11 cellular contexts compared by ENCODE assay signal in genomic region chr10:103609231-103610082, GRCh38.
"Had no signal": no experiment of that assay in that cellular context is flagged by ENCODE, and none has a peak within 500 bp of the region (broad histone marks: within the 10 kb centered on the region; RNA-seq: fewer than 3 reads in every experiment).

No MANE protein-coding gene starts in this region.

- H3K27ac ChIP-seq: hepatocyte, left lung had no signal

- H3K9me3 ChIP-seq: left lung had no signal

- ATAC-seq: left lung; stimulated activated memory B cell treated with anti-CD40 and anti-IgM and Interleukin-4, amounts not matched to agents 10 μg/mL and 1 μg/mL and 100 μg/mL, for 72 hours had no signal

- H3K79me2 ChIP-seq: hepatocyte had no signal

- H3K4me2 ChIP-seq: hepatocyte had no signal

- H3K27me3 ChIP-seq: hepatocyte, left lung had no signal

- DNase-seq: activated CD4-positive, CD25-positive, alpha-beta regulatory T cell treated with anti-CD3 and anti-CD28 coated beads, Interleukin-2, amount 50 U/mL, for 72 hours; activated naive CD8-positive, alpha-beta T cell treated with anti-CD3 and anti-CD28 coated beads, Interleukin-2, amount 10 ng/mL, durations not matched to agents 7 days and 5 days; aorta; dermis blood vessel endothelial cell; kidney; left lung; stimulated activated CD4-positive, alpha-beta T cell treated with anti-CD3 and anti-CD28 coated beads, Interleukin-12 subunit alpha, Interleukin-12 subunit beta, amount 100 ng/mL, for 4 hours; stimulated activated CD4-positive, alpha-beta T cell treated with anti-CD3 and anti-CD28 coated beads, Interleukin-2, amount 100 ng/mL, for 24 hours; T-helper 9 cell had no signal

- H2AFZ ChIP-seq: hepatocyte had no signal

- H3K4me3 ChIP-seq: hepatocyte, left lung had no signal

- H3K4me1 ChIP-seq: left lung had no signal
